ENCODE assay signal across 23 cellular contexts in the genomic region with DNA sequence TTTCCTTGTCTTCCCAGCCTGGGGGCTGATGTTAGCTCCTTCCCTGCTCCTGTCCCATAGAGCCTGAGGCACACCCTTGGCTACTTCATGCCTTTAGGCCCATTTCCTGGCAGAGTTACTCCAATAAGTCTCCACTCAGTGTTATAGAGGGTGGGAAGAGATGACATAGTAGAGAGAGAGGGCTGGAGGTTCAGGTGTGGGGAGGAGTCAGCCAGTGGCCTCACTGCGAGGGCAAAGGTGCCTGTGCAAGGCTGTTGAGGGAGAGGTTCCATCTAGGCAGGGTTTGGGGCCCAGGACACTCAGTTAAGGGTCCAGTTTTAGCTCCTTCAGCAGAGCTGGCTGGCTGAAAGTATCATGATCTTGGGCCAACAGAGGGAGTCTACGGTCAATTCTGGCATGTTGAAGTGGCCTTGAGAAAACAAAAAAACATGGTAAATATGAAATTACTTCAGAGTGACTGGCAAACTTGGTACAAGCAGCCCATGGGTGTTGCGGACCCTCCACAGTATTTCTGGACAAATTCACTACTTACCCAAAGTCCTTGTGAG.
"Had no signal": no experiment of that assay in that cellular context is flagged by ENCODE, and none has a peak within 500 bp of the region (broad histone marks: within the 10 kb centered on the region; RNA-seq: fewer than 3 reads in every experiment).

No MANE protein-coding gene starts in this region.

- H3K36me3 ChIP-seq: adrenal gland, breast epithelium had no signal

- H3K27me3 ChIP-seq: adrenal gland, body of pancreas, breast epithelium had no signal

- H3K36me3 Mint-ChIP-seq: activated naive CD4-positive, alpha-beta T cell treated with anti-CD3 and anti-CD28 coated beads, Interleukin-2, amount 50 U/mL, for 72 hours had no signal

- H3K9me3 ChIP-seq: adrenal gland, body of pancreas had no signal

- H3K9me3 Mint-ChIP-seq: activated naive CD4-positive, alpha-beta T cell treated with anti-CD3 and anti-CD28 coated beads for 36 hours; activated T-cell treated with anti-CD3 and anti-CD28 coated beads, Interleukin-2, amount 50 U/mL, for 4 hours had no signal

- H3K4me1 ChIP-seq: adrenal gland, breast epithelium had no signal

- ATAC-seq: activated naive CD4-positive, alpha-beta T cell treated with anti-CD3 and anti-CD28 coated beads, Interleukin-2, amount 50 U/mL, for 72 hours; activated T-cell treated with anti-CD3 and anti-CD28 coated beads, Interleukin-2, amount 50 U/mL, for 4 hours; body of pancreas had no signal

- H3K27ac ChIP-seq: adrenal gland, body of pancreas, breast epithelium had no signal

- DNase-seq: activated CD4-positive, alpha-beta T cell treated with anti-CD3 and anti-CD28 coated beads, Interleukin-2, amount 10 ng/mL, durations not matched to agents 24 days and 14 days; activated CD4-positive, alpha-beta T cell treated with anti-CD3 and anti-CD28 coated beads, Interleukin-2, amount 50 U/mL, for 48 hours; activated CD8-positive, alpha-beta memory T cell treated with anti-CD3 and anti-CD28 coated beads, Interleukin-2, amount 50 U/mL, for 4 hours; activated gamma-delta T cell treated with Interleukin-2 at 50 U/mL for 16 hours; activated naive CD4-positive, alpha-beta T cell treated with anti-CD3 and anti-CD28 coated beads for 36 hours; activated T-cell treated with anti-CD3 and anti-CD28 coated beads for 4 hours; activated T-cell treated with anti-CD3 and anti-CD28 coated beads, Interleukin-2, amount 50 U/mL, for 4 hours; adrenal gland; body of pancreas; NCI-H1105; NCI-H1417 treated with DMSO at 0.1 percent for 48 hours; NCI-H1694; NCI-H1930; NCI-H345; NCI-H524 treated with DMSO at 0.1 percent for 48 hours; Right ventricle myocardium superior; SW 1271; T-helper 1 cell; T-helper 2 cell; T1000 had no signal

- H3K4me1 Mint-ChIP-seq: activated CD4-positive, alpha-beta T cell treated with anti-CD3 and anti-CD28 coated beads, Interleukin-2, amount 10 ng/mL, durations not matched to agents 24 days and 14 days had no signal

- H3K27ac Mint-ChIP-seq: activated CD4-positive, alpha-beta T cell treated with anti-CD3 and anti-CD28 coated beads, Interleukin-2, amount 10 ng/mL, durations not matched to agents 24 days and 14 days; activated naive CD4-positive, alpha-beta T cell treated with anti-CD3 and anti-CD28 coated beads for 36 hours; activated T-helper 1 cell treated with anti-CD3 and anti-CD28 coated beads, Interleukin-12 subunit alpha, Interleukin-12 subunit beta, Interleukin-2, Interleukin-4 antibody, amounts not matched to agents 30 ng/mL and 10 ng/mL and 1 ng/mL, durations not matched to agents 14 hours and 24 hours and 36 hours had no signal

- H3K4me3 ChIP-seq: adrenal gland, body of pancreas, breast epithelium had no signal

- H3K4me3 Mint-ChIP-seq: activated CD4-positive, alpha-beta T cell treated with anti-CD3 and anti-CD28 coated beads, Interleukin-2, amount 10 ng/mL, durations not matched to agents 24 days and 14 days; activated naive CD4-positive, alpha-beta T cell treated with anti-CD3 and anti-CD28 coated beads for 36 hours; activated T-cell treated with anti-CD3 and anti-CD28 coated beads, Interleukin-2, amount 50 U/mL, for 4 hours; activated T-helper 1 cell treated with anti-CD3 and anti-CD28 coated beads, Interleukin-12 subunit alpha, Interleukin-12 subunit beta, Interleukin-2, Interleukin-4 antibody, amounts not matched to agents 30 ng/mL and 10 ng/mL and 1 ng/mL, durations not matched to agents 14 hours and 24 hours and 36 hours had no signal
